10 cellular contexts compared by ENCODE assay signal in the genomic region with DNA sequence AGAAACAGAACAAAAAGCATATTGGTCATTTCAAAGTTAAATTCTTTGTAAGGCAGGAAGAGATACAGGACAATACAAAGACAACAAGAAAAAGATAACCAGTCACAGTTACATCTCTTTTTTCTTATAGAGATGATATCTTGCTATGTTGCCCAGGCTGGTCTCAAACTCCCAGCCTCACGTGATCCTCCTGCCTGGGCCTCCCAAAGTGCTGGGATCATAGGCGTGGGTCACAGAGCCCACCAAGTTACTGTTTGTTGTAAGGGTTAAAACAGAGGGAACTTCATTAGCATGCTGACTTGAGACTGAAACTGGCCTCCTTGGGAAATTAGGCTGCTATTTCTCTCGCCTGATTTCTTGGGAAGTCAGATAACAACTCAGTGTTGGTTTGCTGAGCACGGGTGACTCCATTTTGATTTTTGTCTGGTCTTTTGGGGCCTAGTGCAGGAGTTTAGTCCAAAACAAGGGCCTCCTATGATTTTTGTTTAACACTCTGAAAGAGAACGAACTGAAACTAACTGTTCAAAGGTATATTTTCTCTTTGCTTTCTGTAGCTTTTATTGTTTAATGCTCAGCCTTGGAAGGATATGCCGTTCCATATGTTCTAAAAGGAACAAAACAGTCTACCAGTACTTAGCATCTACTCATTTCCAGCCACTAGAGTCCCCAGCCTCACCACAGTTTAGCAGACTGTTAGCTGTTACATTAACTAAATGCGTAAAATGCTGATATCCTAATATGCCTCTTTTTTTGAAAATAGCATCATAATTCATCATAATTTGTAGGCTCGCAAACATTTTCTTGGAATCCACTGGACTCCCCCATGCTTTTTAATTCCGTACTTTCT. TPM values are rescaled to one million over a fixed set of nuclear protein-coding genes. Genes with fewer than 3 reads are reported as not detected.
DNase-seq lines count a peak whose midpoint lies in the region; ATAC-seq and TF ChIP-seq lines count a peak whose summit lies in the region.
"Had no signal": no experiment of that assay in that cellular context is flagged by ENCODE, and none has a peak within 500 bp of the region (broad histone marks: within the 10 kb centered on the region; RNA-seq: fewer than 3 reads in every experiment).

No MANE protein-coding gene starts in this region.

- H3K9me3 ChIP-seq in Karpas-422 (ENCODE audit: low read length) (no peaks in the 10 kb centered on the region), liver (ENCODE audit: control insufficient read depth in 4 of 4, low read length in 3 of 4) (no peaks in the 10 kb centered on the region), stomach (no peaks in the 10 kb centered on the region)
- H3K9me3 ChIP-seq: pancreas had no signal

- H4K20me1 ChIP-seq in Karpas-422 (ENCODE audit: insufficient read depth, low read depth, low read length), result peaks cover 7% of the 10 kb centered on the region; the same call in 1 of the 2 replicates

- DNase-seq in Karpas-422 (no peak), stomach (no peak), Kasumi-1 (lab: John Stamatoyannopoulos, UW) (no peak), NCI-H748 (lab: John Stamatoyannopoulos, UW; ENCODE audit: unreplicated experiment) (no peak), C1 segment of cervical spinal cord (lab: John Stamatoyannopoulos, UW) (no peak)
- DNase-seq: stimulated activated naive CD4-positive, alpha-beta T cell had no signal

- intact Hi-C loops in stomach (cut with DNase I; ENCODE audit: low total_unique reads), result loop anchor here (10.0 kb wide), 1 partner anchor 45 kb away; no protein-coding TSS in a partner anchor

- no peaks in the 10 kb centered on the region for H3K9me2 ChIP-seq in Karpas-422 (replicated peaks; ENCODE audit: insufficient read depth, low read length)

- H3K27me3 Mint-ChIP-seq in activated naive CD8-positive, alpha-beta T cell, result no peaks in the 10 kb centered on the region

- peak overlapping the region; percentile 44 for H3K4me2 ChIP-seq in Karpas-422 (ENCODE audit: low read depth, low read length, poor library complexity, severe bottlenecking)

- no peak for ATAC-seq in GM21737 (IDR thresholded peaks at IDR 0.05; ENCODE audit: unreplicated experiment)

- H3K27me3 ChIP-seq in Karpas-422 (ENCODE audit: low read length), result no peaks in the 10 kb centered on the region
- no peaks in the 10 kb centered on the region for H3K27me3 ChIP-seq in liver (ENCODE audit: control insufficient read depth in 4 of 4, insufficient read depth in 4 of 4, low read length in 3 of 4)
- no peaks in the 10 kb centered on the region for H3K27me3 ChIP-seq in stomach
- H3K27me3 ChIP-seq: pancreas had no signal

- H3K4me1 ChIP-seq in Karpas-422 (ENCODE audit: low read length) (peaks cover 26% of the 10 kb centered on the region), liver (ENCODE audit: control insufficient read depth in 4 of 4, insufficient read depth in 4 of 4, low read length in 3 of 4) (peaks cover 0 to 5% (median 1%) of the 10 kb centered on the region in 4 donors), stomach (peaks cover 10 to 38% (median 25%) of the 10 kb centered on the region in 4 donors)

- H3K4me1 Mint-ChIP-seq in activated naive CD8-positive, alpha-beta T cell (ENCODE audit: low read depth), result peaks cover 51% of the 10 kb centered on the region

- H3K4me3 ChIP-seq in Karpas-422 (ENCODE audit: low read length), result 0 out of 2 replicates have a peak overlapping the region, but pooled peaks have one; percentile 27
- no peak overlapping the region for H3K4me3 ChIP-seq in liver (ENCODE audit: low read depth in 1 of 3, low read length in 3 of 3)
- H3K4me3 ChIP-seq in stomach, result no peak overlapping the region
- H3K4me3 ChIP-seq: pancreas had no signal

- H3K36me3 Mint-ChIP-seq in activated naive CD8-positive, alpha-beta T cell, result peaks cover 7% of the 10 kb centered on the region

- H3K9ac ChIP-seq in Karpas-422 (ENCODE audit: low read length), result no peak overlapping the region
- H3K9ac ChIP-seq in liver (ENCODE audit: low read depth in 1 of 2, low read length in 2 of 2), result peak overlapping the region in 1 of 2 donors; percentile 28

- no peak overlapping the region for H3K27ac ChIP-seq in Karpas-422 (ENCODE audit: low read length)
- H3K27ac ChIP-seq in liver (ENCODE audit: low read depth in 1 of 2, low read length in 2 of 2), result peak overlapping the region; percentile 39 to 40
- H3K27ac ChIP-seq in stomach, result peak overlapping the region in 4 of 5 donors; percentile 64 to 75 (median 71)

- H2AFZ ChIP-seq in Karpas-422 (ENCODE audit: low read length), result no peak overlapping the region

- 79% methylated on average over 9 of the region's 9 CpGs for WGBS in liver
- WGBS in stomach, 5 donors, result 64 to 77% (median 67%) methylated on average over 9 of the region's 9 CpGs

- no peak for TF ChIP-seq EP300 in stomach (IDR thresholded peaks at IDR 0.05)

- TF ChIP-seq CTCF in liver (IDR thresholded peaks at IDR 0.05; ENCODE audit: low read depth, low read length, missing input control) (no peak), stomach (IDR thresholded peaks at IDR 0.05) (no peak)

- TF ChIP-seq POLR2A in stomach (IDR thresholded peaks at IDR 0.05), result no peak

- peak overlapping the region; percentile 65 for H3K4me3 Mint-ChIP-seq in activated naive CD8-positive, alpha-beta T cell

- H3K79me2 ChIP-seq in Karpas-422 (ENCODE audit: low read length), result no peaks in the 10 kb centered on the region

- H3K36me3 ChIP-seq in Karpas-422 (ENCODE audit: insufficient read depth, low read length) (no peaks in the 10 kb centered on the region), liver (ENCODE audit: control insufficient read depth in 4 of 4, insufficient read depth in 3 of 4, low read depth in 1 of 4, low read length in 3 of 4) (no peaks in the 10 kb centered on the region), stomach (no peaks in the 10 kb centered on the region)
- H3K36me3 ChIP-seq: pancreas had no signal

- TF ChIP-seq RAD21 in liver (IDR thresholded peaks at IDR 0.05), result no peak

- no peaks in the 10 kb centered on the region for H3K9me3 Mint-ChIP-seq in activated naive CD8-positive, alpha-beta T cell (ENCODE audit: low read depth)

- peak overlapping the region; percentile 46 for H3K27ac Mint-ChIP-seq in activated naive CD8-positive, alpha-beta T cell

TF ChIP-seq in liver, 16 proteins besides CTCF, POLR2A, EP300 and RAD21:
- TF ChIP-seq SP1 (IDR thresholded peaks at IDR 0.05), result no peak

RNA-seq across cellular contexts. Expression of gene SEC14L1, which starts 31.4 kb away (rescaled TPM):
- total RNA-seq in Karpas-422 (2014; rRNA removed; shearing (Covaris generic); ENCODE audit: low replicate concordance), result 22.6 and 32.0 TPM in 2 replicates
- 10 to 100 TPM; 34.6 to 52.0 TPM for total RNA-seq in liver
- 10 to 100 TPM; 17.0 to 19.0 TPM for polyA plus RNA-seq in liver
- total RNA-seq in stomach, result 100 to 1,000 TPM in 1 of 5 donors, 10 to 100 TPM in 3, 1 to 10 TPM in 1; 3.2 to 106 (median 60.1) TPM
- polyA plus RNA-seq in stomach, result 10 to 100 TPM; 17.0 to 39.5 (median 30.2) TPM
